2 cellular contexts compared by ENCODE assay signal in the genomic region with DNA sequence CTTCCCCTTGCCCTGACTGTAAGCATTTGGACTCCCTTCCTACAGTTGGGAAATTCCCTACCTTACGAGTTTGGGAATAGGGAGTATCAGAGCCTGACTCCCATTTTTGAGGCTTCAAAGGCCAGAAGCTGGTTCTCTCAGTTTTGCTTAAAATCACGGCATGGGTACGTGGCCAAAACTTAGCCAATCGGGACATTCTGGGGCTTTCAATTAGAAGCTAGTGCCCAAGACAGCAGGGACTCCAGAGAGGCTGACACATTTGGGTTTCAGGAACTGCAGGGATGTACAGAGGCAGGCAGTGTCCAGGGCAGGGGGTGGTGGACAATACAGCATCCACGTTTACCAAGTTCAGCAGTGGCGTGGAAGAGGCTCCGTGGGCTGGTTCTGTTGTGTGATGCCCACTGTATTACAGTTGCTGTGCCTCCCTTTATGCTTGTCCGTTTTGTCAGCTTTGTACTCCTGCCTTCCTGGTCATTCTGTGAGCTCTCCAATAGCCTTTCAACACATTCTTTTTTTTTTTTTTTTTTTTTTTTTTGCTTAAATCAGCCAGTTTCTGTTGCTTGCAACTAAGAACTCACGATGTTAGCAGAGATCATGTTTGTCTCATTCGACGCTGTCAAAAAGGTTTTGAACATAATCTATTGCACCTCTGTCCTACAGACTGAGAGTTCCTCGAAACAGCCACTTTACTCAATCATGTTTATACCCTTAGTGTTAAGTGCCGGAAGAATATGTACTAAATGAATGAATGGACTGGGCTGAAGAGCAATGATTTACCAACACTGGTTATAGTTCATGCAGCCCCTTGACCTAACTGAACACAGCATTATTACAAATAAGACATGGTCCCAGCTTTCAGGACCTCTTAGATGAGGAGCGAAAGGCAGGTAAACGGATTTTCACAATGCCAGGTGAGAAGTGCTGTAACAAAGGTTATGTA.
TF ChIP-seq lines count a peak whose summit lies in the region.

No MANE protein-coding gene starts in this region.

TF ChIP-seq in SK-N-SH, 30 proteins besides CTCF, POLR2A, EP300 and RAD21 (continued from another document):
- TF ChIP-seq CHD2 (IDR thresholded peaks at IDR 0.05; ENCODE audit: low read length, partially characterized antibody) = no peak
- TF ChIP-seq, protein P1, sequence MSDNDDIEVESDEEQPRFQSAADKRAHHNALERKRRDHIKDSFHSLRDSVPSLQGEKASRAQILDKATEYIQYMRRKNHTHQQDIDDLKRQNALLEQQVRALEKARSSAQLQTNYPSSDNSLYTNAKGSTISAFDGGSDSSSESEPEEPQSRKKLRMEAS (IDR thresholded peaks at IDR 0.05; ENCODE audit: low read depth) = no peak
- TF ChIP-seq, protein P2, sequence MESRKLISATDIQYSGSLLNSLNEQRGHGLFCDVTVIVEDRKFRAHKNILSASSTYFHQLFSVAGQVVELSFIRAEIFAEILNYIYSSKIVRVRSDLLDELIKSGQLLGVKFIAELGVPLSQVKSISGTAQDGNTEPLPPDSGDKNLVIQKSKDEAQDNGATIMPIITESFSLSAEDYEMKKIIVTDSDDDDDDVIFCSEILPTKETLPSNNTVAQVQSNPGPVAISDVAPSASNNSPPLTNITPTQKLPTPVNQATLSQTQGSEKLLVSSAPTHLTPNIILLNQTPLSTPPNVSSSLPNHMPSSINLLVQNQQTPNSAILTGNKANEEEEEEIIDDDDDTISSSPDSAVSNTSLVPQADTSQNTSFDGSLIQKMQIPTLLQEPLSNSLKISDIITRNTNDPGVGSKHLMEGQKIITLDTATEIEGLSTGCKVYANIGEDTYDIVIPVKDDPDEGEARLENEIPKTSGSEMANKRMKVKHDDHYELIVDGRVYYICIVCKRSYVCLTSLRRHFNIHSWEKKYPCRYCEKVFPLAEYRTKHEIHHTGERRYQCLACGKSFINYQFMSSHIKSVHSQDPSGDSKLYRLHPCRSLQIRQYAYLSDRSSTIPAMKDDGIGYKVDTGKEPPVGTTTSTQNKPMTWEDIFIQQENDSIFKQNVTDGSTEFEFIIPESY (IDR thresholded peaks at IDR 0.05; ENCODE audit: borderline replicate concordance, low read depth) = no peak

TF ChIP-seq in SK-N-SH treated with all-trans-retinoic acid at 6 μM for 48 hours, 23 proteins besides CTCF, POLR2A, EP300 and RAD21 (continued from another document):
- TF ChIP-seq, protein P3, sequence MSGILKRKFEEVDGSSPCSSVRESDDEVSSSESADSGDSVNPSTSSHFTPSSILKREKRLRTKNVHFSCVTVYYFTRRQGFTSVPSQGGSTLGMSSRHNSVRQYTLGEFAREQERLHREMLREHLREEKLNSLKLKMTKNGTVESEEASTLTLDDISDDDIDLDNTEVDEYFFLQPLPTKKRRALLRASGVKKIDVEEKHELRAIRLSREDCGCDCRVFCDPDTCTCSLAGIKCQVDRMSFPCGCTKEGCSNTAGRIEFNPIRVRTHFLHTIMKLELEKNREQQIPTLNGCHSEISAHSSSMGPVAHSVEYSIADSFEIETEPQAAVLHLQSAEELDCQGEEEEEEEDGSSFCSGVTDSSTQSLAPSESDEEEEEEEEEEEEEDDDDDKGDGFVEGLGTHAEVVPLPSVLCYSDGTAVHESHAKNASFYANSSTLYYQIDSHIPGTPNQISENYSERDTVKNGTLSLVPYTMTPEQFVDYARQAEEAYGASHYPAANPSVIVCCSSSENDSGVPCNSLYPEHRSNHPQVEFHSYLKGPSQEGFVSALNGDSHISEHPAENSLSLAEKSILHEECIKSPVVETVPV (CRISPR knock-in tag; IDR thresholded peaks at IDR 0.05) = no peak
- TF ChIP-seq ARNTL (CRISPR knock-in tag; IDR thresholded peaks at IDR 0.05; ENCODE audit: borderline replicate concordance, low read depth) = no peak
- no peak for TF ChIP-seq BACH2 (CRISPR knock-in tag; IDR thresholded peaks at IDR 0.05; ENCODE audit: borderline replicate concordance)
- TF ChIP-seq ZNF70 (CRISPR knock-in tag; IDR thresholded peaks at IDR 0.05) = no peak
- TF ChIP-seq PPARA (CRISPR knock-in tag; IDR thresholded peaks at IDR 0.05; ENCODE audit: borderline replicate concordance) = no peak
- TF ChIP-seq, protein P4, sequence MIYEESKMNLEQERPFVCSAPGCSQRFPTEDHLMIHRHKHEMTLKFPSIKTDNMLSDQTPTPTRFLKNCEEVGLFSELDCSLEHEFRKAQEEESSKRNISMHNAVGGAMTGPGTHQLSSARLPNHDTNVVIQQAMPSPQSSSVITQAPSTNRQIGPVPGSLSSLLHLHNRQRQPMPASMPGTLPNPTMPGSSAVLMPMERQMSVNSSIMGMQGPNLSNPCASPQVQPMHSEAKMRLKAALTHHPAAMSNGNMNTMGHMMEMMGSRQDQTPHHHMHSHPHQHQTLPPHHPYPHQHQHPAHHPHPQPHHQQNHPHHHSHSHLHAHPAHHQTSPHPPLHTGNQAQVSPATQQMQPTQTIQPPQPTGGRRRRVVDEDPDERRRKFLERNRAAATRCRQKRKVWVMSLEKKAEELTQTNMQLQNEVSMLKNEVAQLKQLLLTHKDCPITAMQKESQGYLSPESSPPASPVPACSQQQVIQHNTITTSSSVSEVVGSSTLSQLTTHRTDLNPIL (CRISPR knock-in tag; IDR thresholded peaks at IDR 0.05; ENCODE audit: low read depth) = no peak
- TF ChIP-seq ZFP30 (CRISPR knock-in tag; IDR thresholded peaks at IDR 0.05) = no peak
- no peak for TF ChIP-seq TCF4 (CRISPR knock-in tag; IDR thresholded peaks at IDR 0.05; ENCODE audit: borderline replicate concordance)
- TF ChIP-seq, protein P5, sequence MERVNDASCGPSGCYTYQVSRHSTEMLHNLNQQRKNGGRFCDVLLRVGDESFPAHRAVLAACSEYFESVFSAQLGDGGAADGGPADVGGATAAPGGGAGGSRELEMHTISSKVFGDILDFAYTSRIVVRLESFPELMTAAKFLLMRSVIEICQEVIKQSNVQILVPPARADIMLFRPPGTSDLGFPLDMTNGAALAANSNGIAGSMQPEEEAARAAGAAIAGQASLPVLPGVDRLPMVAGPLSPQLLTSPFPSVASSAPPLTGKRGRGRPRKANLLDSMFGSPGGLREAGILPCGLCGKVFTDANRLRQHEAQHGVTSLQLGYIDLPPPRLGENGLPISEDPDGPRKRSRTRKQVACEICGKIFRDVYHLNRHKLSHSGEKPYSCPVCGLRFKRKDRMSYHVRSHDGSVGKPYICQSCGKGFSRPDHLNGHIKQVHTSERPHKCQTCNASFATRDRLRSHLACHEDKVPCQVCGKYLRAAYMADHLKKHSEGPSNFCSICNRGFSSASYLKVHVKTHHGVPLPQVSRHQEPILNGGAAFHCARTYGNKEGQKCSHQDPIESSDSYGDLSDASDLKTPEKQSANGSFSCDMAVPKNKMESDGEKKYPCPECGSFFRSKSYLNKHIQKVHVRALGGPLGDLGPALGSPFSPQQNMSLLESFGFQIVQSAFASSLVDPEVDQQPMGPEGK (CRISPR knock-in tag; IDR thresholded peaks at IDR 0.05; ENCODE audit: borderline replicate concordance) = no peak
- TF ChIP-seq RARB (CRISPR knock-in tag; IDR thresholded peaks at IDR 0.05) = no peak
- TF ChIP-seq ZC3H10 (CRISPR knock-in tag; IDR thresholded peaks at IDR 0.05) = no peak
- TF ChIP-seq ISL1 (CRISPR knock-in tag; IDR thresholded peaks at IDR 0.05) = no peak
- no peak for TF ChIP-seq OSR1 (CRISPR knock-in tag; IDR thresholded peaks at IDR 0.05)
- TF ChIP-seq ZFP3 (CRISPR knock-in tag; IDR thresholded peaks at IDR 0.05) = no peak
